ENCODE assay signal across 18 cellular contexts in genomic region chr10:121089434-121089833, GRCh38.
DNase-seq lines count a peak whose midpoint lies in the region; ATAC-seq and TF ChIP-seq lines count a peak whose summit lies in the region.
"Had no signal": no experiment of that assay in that cellular context is flagged by ENCODE, and none has a peak within 500 bp of the region (broad histone marks: within the 10 kb centered on the region; RNA-seq: fewer than 3 reads in every experiment).

No MANE protein-coding gene starts in this region.

- TF ChIP-seq CTCF in SK-N-SH (IDR thresholded peaks at IDR 0.05) (no peak), colonic mucosa (IDR thresholded peaks at IDR 0.05) (no peak)

- no peaks in the 10 kb centered on the region for H3K9me2 ChIP-seq in SK-N-SH

- DNase-seq in SK-N-SH (peak; percentile 60), SJCRH30 (peak; percentile 64 to 75), trophoblast cell (no peak), colonic mucosa (no peak), GOT3 (lab: John Stamatoyannopoulos, UW) (no peak)
- DNase-seq: AML-193; Caco-2; Calu3; CD4-positive, alpha-beta T cell; CD8-positive, alpha-beta T cell; DMS79 treated with DMSO at 0.1 percent for 48 hours; GF-D8 had no signal

- H3K9me3 ChIP-seq in SK-N-SH (no peaks in the 10 kb centered on the region), SJCRH30 (replicated peaks) (no peaks in the 10 kb centered on the region), trophoblast cell (ENCODE audit: insufficient read depth, low read depth, low read length) (no peaks in the 10 kb centered on the region), colonic mucosa (no peaks in the 10 kb centered on the region)
- H3K9me3 ChIP-seq: A549, BLaER1, Caco-2 had no signal

- POLR2A ChIA-PET in SK-N-SH (lab: Yijun Ruan, JAX), result no interaction called here

- H3K4me3 ChIP-seq in SK-N-SH (ENCODE audit: low read depth in 2 of 2, low read length in 1 of 2), result no peak overlapping the region
- H3K4me3 ChIP-seq in SJCRH30, result no peak overlapping the region
- H3K4me3 ChIP-seq in trophoblast cell (ENCODE audit: low read depth, low read length), result no peak overlapping the region
- H3K4me3 ChIP-seq in colonic mucosa, result no peak overlapping the region
- H3K4me3 ChIP-seq: A549, BLaER1 had no signal

- H2AFZ ChIP-seq in SK-N-SH (ENCODE audit: low read depth) (no peak overlapping the region), trophoblast cell (ENCODE audit: insufficient read depth, low read length, poor library complexity) (no peak overlapping the region)

- H4K20me1 ChIP-seq in SK-N-SH (ENCODE audit: insufficient read depth), result no peaks in the 10 kb centered on the region
- H4K20me1 ChIP-seq: BLaER1 had no signal

- peak in 1 of 2 experiments; percentile 68; a peak in 1 of 4 replicates for TF ChIP-seq EP300 in SK-N-SH (IDR thresholded peaks at IDR 0.05; ENCODE audit: borderline replicate concordance in 1 of 2, low read depth in 1 of 2, low read length in 1 of 2)

- no peak overlapping the region for H3K18ac ChIP-seq in trophoblast cell (ENCODE audit: low read length)

- ATAC-seq in SK-N-SH treated with all-trans-retinoic acid at 6 μM for 48 hours (no peak; the same call in 2 of the 3 replicates), HG03135 (IDR thresholded peaks at IDR 0.05; ENCODE audit: unreplicated experiment) (no peak)
- ATAC-seq: A549; CD8-positive, alpha-beta T cell had no signal

- no peak overlapping the region for H3K4ac ChIP-seq in trophoblast cell (ENCODE audit: low read depth, low read length)

- H3K27ac ChIP-seq in SK-N-SH (ENCODE audit: low read depth in 2 of 2, low read length in 1 of 2), result no peak overlapping the region
- H3K27ac ChIP-seq in SJCRH30, result no peak overlapping the region
- H3K27ac ChIP-seq in trophoblast cell (ENCODE audit: low read depth, low read length), result no peak overlapping the region
- H3K27ac ChIP-seq in colonic mucosa, result no peak overlapping the region
- H3K27ac ChIP-seq: 22Rv1, A549, BLaER1, C4-2B had no signal

- H3K14ac ChIP-seq in trophoblast cell (ENCODE audit: low read length), result no peak overlapping the region

- intact Hi-C loops in colonic mucosa (cut with DNase I), result no loop called here

- WGBS in SK-N-SH (ENCODE audit: low lambda C conversion rate), result 15% methylated on average over 3 of the region's 3 CpGs
- no CpG with 5 or more reads among the region's 3 CpGs for WGBS in trophoblast cell (ENCODE audit: extremely low coverage, insufficient coverage, insufficient read length)

- no peaks in the 10 kb centered on the region for H3K79me2 ChIP-seq in SK-N-SH (ENCODE audit: insufficient read depth)
- H3K79me2 ChIP-seq in trophoblast cell (ENCODE audit: control insufficient read depth, insufficient read depth, low read length, poor library complexity), result no peaks in the 10 kb centered on the region

- H3K4me1 ChIP-seq in SK-N-SH (ENCODE audit: control insufficient read depth in 1 of 2, insufficient read depth in 2 of 2, low read depth in 1 of 2, low read length in 1 of 2), result peaks cover 0 to 20% of the 10 kb centered on the region in 2 experiments; a peak in 1 of 4 replicates
- peaks cover 35% of the 10 kb centered on the region for H3K4me1 ChIP-seq in SJCRH30
- peaks cover 0 to 3% of the 10 kb centered on the region in 2 experiments for H3K4me1 ChIP-seq in trophoblast cell (ENCODE audit: control insufficient read depth in 1 of 2, insufficient read depth in 2 of 2, low read length in 2 of 2)
- H3K4me1 ChIP-seq in colonic mucosa, result no peaks in the 10 kb centered on the region

- no peak overlapping the region for H4K12ac ChIP-seq in trophoblast cell (ENCODE audit: low read depth, low read length)

- H4K8ac ChIP-seq in trophoblast cell (ENCODE audit: low read depth, low read length), result no peak overlapping the region

- no peak overlapping the region for H3K9ac ChIP-seq in SK-N-SH
- no peak overlapping the region for H3K9ac ChIP-seq in trophoblast cell (ENCODE audit: low read length)
- no peak overlapping the region for H3K9ac ChIP-seq in colonic mucosa (ENCODE audit: low read depth in 2 of 2, low read length in 2 of 2)
- H3K9ac ChIP-seq: BLaER1 had no signal

- no peak overlapping the region for H3K23ac ChIP-seq in trophoblast cell (ENCODE audit: low read length)

- peak overlapping the region; percentile 34 for H4K91ac ChIP-seq in trophoblast cell (ENCODE audit: low read depth, low read length)

- TF ChIP-seq RAD21 in SK-N-SH (IDR thresholded peaks at IDR 0.05; ENCODE audit: low read length), result no peak; the same call in 1 of the 2 replicates

- H3K4me2 ChIP-seq in SK-N-SH (no peak overlapping the region), trophoblast cell (ENCODE audit: low read length) (no peak overlapping the region)
- H3K4me2 ChIP-seq: A549, BLaER1 had no signal

- no peak overlapping the region for H2AK5ac ChIP-seq in trophoblast cell (ENCODE audit: low read length)

- CTCF ChIA-PET in SK-N-SH (lab: Yijun Ruan, JAX), result interaction anchor here (0.6 to 2.5 kb wide), 5 partner anchors 8 to 519 kb away, joined by 3 to 7 read pairs (median 4); no protein-coding TSS in a partner anchor

- H2BK120ac ChIP-seq in trophoblast cell (ENCODE audit: insufficient read depth, low read length, poor library complexity), result no peak overlapping the region

- H2BK5ac ChIP-seq in trophoblast cell (ENCODE audit: low read depth, low read length, poor library complexity), result no peak overlapping the region

- no peaks in the 10 kb centered on the region for H3F3A ChIP-seq in SK-N-SH (replicated peaks; ENCODE audit: insufficient read depth)

- peak overlapping the region; percentile 34 for H2BK12ac ChIP-seq in trophoblast cell (ENCODE audit: low read length)

- H3K36me3 ChIP-seq in SK-N-SH (replicated peaks in 1 of 2; ENCODE audit: control insufficient read depth in 1 of 2, insufficient read depth in 2 of 2, low read length in 1 of 2) (no peaks in the 10 kb centered on the region), SJCRH30 (no peaks in the 10 kb centered on the region), trophoblast cell (ENCODE audit: control insufficient read depth in 1 of 2, insufficient read depth in 2 of 2, low read length in 2 of 2) (no peaks in the 10 kb centered on the region), colonic mucosa (no peaks in the 10 kb centered on the region)
- H3K36me3 ChIP-seq: BLaER1 had no signal

- H3K27me3 ChIP-seq in SK-N-SH (ENCODE audit: insufficient read depth) (no peaks in the 10 kb centered on the region), SJCRH30 (no peaks in the 10 kb centered on the region), trophoblast cell (ENCODE audit: insufficient read depth, low read length) (no peaks in the 10 kb centered on the region), colonic mucosa (no peaks in the 10 kb centered on the region)
- H3K27me3 ChIP-seq: BLaER1 had no signal

- H3K79me1 ChIP-seq in trophoblast cell (ENCODE audit: low read length), result no peaks in the 10 kb centered on the region

TF ChIP-seq in SK-N-SH, 30 proteins besides CTCF, POLR2A, EP300 and RAD21:
- peak; percentile 28; the same call in 1 of the 2 replicates for TF ChIP-seq GATA2 (CRISPR knock-in tag; IDR thresholded peaks at IDR 0.05)
- TF ChIP-seq FOXJ3 (CRISPR knock-in tag; IDR thresholded peaks at IDR 0.05), result peak; percentile 73
- no peak for TF ChIP-seq MEF2A (IDR thresholded peaks at IDR 0.05; ENCODE audit: borderline replicate concordance, low read depth)

TF ChIP-seq in SK-N-SH treated with all-trans-retinoic acid at 6 μM for 48 hours, 23 proteins besides CTCF, POLR2A, EP300 and RAD21 (continues in another document):
- TF ChIP-seq ESRRG (CRISPR knock-in tag; IDR thresholded peaks at IDR 0.05) (no peak), SNAI2 (CRISPR knock-in tag; IDR thresholded peaks at IDR 0.05) (no peak), ARNTL (CRISPR knock-in tag; IDR thresholded peaks at IDR 0.05; ENCODE audit: borderline replicate concordance, low read depth) (no peak), ZFP30 (CRISPR knock-in tag; IDR thresholded peaks at IDR 0.05) (no peak), ZC3H10 (CRISPR knock-in tag; IDR thresholded peaks at IDR 0.05) (no peak), OSR1 (CRISPR knock-in tag; IDR thresholded peaks at IDR 0.05) (no peak), CSDC2 (CRISPR knock-in tag; IDR thresholded peaks at IDR 0.05) (no peak), ZNF565 (CRISPR knock-in tag; conservative IDR thresholded peaks at IDR 0.05; ENCODE audit: low read depth) (no peak), ZFP3 (CRISPR knock-in tag; IDR thresholded peaks at IDR 0.05) (no peak), PPARA (CRISPR knock-in tag; IDR thresholded peaks at IDR 0.05; ENCODE audit: borderline replicate concordance) (no peak), TCF4 (CRISPR knock-in tag; IDR thresholded peaks at IDR 0.05; ENCODE audit: borderline replicate concordance) (no peak), ZNF70 (CRISPR knock-in tag; IDR thresholded peaks at IDR 0.05) (no peak), ZNF8 (CRISPR knock-in tag; IDR thresholded peaks at IDR 0.05) (no peak), GLIS3 (CRISPR knock-in tag; IDR thresholded peaks at IDR 0.05) (no peak), ISL1 (CRISPR knock-in tag; IDR thresholded peaks at IDR 0.05) (no peak)
- TF ChIP-seq, protein P1, sequence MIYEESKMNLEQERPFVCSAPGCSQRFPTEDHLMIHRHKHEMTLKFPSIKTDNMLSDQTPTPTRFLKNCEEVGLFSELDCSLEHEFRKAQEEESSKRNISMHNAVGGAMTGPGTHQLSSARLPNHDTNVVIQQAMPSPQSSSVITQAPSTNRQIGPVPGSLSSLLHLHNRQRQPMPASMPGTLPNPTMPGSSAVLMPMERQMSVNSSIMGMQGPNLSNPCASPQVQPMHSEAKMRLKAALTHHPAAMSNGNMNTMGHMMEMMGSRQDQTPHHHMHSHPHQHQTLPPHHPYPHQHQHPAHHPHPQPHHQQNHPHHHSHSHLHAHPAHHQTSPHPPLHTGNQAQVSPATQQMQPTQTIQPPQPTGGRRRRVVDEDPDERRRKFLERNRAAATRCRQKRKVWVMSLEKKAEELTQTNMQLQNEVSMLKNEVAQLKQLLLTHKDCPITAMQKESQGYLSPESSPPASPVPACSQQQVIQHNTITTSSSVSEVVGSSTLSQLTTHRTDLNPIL (CRISPR knock-in tag; IDR thresholded peaks at IDR 0.05; ENCODE audit: low read depth), result no peak
- TF ChIP-seq, protein P2, sequence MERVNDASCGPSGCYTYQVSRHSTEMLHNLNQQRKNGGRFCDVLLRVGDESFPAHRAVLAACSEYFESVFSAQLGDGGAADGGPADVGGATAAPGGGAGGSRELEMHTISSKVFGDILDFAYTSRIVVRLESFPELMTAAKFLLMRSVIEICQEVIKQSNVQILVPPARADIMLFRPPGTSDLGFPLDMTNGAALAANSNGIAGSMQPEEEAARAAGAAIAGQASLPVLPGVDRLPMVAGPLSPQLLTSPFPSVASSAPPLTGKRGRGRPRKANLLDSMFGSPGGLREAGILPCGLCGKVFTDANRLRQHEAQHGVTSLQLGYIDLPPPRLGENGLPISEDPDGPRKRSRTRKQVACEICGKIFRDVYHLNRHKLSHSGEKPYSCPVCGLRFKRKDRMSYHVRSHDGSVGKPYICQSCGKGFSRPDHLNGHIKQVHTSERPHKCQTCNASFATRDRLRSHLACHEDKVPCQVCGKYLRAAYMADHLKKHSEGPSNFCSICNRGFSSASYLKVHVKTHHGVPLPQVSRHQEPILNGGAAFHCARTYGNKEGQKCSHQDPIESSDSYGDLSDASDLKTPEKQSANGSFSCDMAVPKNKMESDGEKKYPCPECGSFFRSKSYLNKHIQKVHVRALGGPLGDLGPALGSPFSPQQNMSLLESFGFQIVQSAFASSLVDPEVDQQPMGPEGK (CRISPR knock-in tag; IDR thresholded peaks at IDR 0.05; ENCODE audit: borderline replicate concordance), result no peak

Comparison
In these comparisons a context has a peak if more than half of its experiments do, and no peak if none do; other contexts are left out.
1. DNase-seq: peak in SK-N-SH (single experiment) and SJCRH30 (2 of 2); none in trophoblast cell (0 of 2), colonic mucosa (single experiment) and GOT3 (single experiment).